ENCODE assay signal across 9 cellular contexts in the genomic region with DNA sequence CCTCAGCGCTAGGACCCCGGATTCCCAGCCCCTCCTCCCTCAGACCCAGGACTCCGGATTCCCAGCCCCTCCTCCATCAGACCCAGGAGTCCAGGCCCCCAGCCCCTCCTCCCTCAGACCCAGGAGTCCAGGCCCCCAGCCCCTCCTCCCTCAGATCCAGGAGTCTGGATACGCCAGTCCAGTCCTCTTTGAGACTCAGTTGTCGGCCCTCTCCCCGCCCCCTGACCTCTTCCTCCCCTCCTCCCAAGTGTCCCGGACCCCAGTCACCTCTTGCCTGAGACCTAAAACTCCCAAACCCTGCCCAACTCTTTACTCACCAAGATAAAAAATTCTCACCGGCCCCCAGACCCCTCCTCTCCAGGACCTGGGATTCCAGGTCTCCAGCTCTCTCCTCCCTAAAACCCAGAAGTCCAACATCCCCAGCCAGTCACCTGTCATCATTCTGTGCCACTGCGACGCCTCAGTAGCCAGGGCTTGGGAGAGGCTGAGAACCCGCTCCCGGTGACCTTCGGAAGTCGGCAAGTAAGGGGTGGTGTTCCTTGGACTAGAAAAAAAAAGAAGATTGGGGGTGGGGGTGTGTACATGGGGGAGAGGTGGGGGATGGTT. TPM values are rescaled to one million over a fixed set of nuclear protein-coding genes. Genes with fewer than 3 reads are reported as not detected.
DNase-seq lines count a peak whose midpoint lies in the region; ATAC-seq, FAIRE-seq and TF ChIP-seq lines count a peak whose summit lies in the region.
"Had no signal": no experiment of that assay in that cellular context is flagged by ENCODE, and none has a peak within 500 bp of the region (broad histone marks: within the 10 kb centered on the region; RNA-seq: fewer than 3 reads in every experiment).

No MANE protein-coding gene starts in this region.

- H3K4me3 Mint-ChIP-seq in CD4-positive, alpha-beta T cell = peak overlapping the region; percentile 45
- peak overlapping the region; percentile 88 for H3K4me3 Mint-ChIP-seq in neural progenitor cell

- H3K4me2 ChIP-seq in KMS-11 (peak overlapping the region; percentile 98; the same call in 1 of the 2 replicates), neural progenitor cell (peak overlapping the region; percentile 87)

- no peak for DNase-seq in CD4-positive, alpha-beta T cell
- DNase-seq in ecto neural progenitor cell (ENCODE audit: low spot score) (peak; percentile 70), neural progenitor cell (ENCODE audit: low spot score) (peak; percentile 69), frontal cortex (ENCODE audit: low spot score in 2 of 2) (no peak), SIG-M5 treated with dmso at 0.1 percent for 504 hours (lab: John Stamatoyannopoulos, UW; ENCODE audit: unreplicated experiment) (no peak), HK-2 (ENCODE audit: unreplicated experiment) (no peak)
- no peak for DNase-seq in activated CD4-positive, CD25-positive, alpha-beta regulatory T cell (lab: John Stamatoyannopoulos, UW)

- H3K4me1 ChIP-seq in KMS-11 (ENCODE audit: low read depth, poor library complexity, severe bottlenecking) = peaks cover 14% of the 10 kb centered on the region
- no peaks in the 10 kb centered on the region for H3K4me1 ChIP-seq in neural progenitor cell

- H3K79me2 ChIP-seq in KMS-11 (ENCODE audit: insufficient read depth, low read depth) = no peaks in the 10 kb centered on the region
- H3K79me2 ChIP-seq in neural progenitor cell (ENCODE audit: low read depth) = no peaks in the 10 kb centered on the region

- intact Hi-C loops in CD4-positive, alpha-beta T cell (cut with DNase I, micrococcal nuclease) = loop anchor here in 1 of 2 experiments (5.0 kb wide), 1 partner anchor 190 kb away; a partner anchor contains a TSS

- H3K27ac Mint-ChIP-seq in CD4-positive, alpha-beta T cell = no peak overlapping the region
- no peak overlapping the region for H3K27ac Mint-ChIP-seq in neural progenitor cell

- no peaks in the 10 kb centered on the region for H3K36me3 Mint-ChIP-seq in CD4-positive, alpha-beta T cell (ENCODE audit: low read depth)
- peaks cover 9% of the 10 kb centered on the region for H3K36me3 Mint-ChIP-seq in neural progenitor cell

- peaks cover 13% of the 10 kb centered on the region for H3K27me3 Mint-ChIP-seq in CD4-positive, alpha-beta T cell
- H3K27me3 Mint-ChIP-seq in neural progenitor cell (ENCODE audit: insufficient read depth, low read depth) = peaks cover 2% of the 10 kb centered on the region

- no peak for FAIRE-seq in frontal cortex (lab: Jason Lieb, UNC)

- POLR2A ChIA-PET in CD4-positive, alpha-beta T cell (lab: Charles Lee) = interaction anchor here (0.7 to 2.2 kb wide), 5 partner anchors 21 to 193 kb away, joined by 3 to 17 read pairs (median 5); a partner anchor contains a TSS

- no peak for TF ChIP-seq CTCF in CD4-positive, alpha-beta T cell (IDR thresholded peaks at IDR 0.05)
- no peak for TF ChIP-seq CTCF in KMS-11 (conservative IDR thresholded peaks at IDR 0.05; ENCODE audit: low read depth, low read length)
- no peak for TF ChIP-seq CTCF in neural progenitor cell (IDR thresholded peaks at IDR 0.05)

- peaks cover 27% of the 10 kb centered on the region for H3F3A ChIP-seq in neural progenitor cell (ENCODE audit: low read depth)

- no peaks in the 10 kb centered on the region for H3K27me3 ChIP-seq in CD4-positive, alpha-beta T cell (ENCODE audit: control insufficient read depth, insufficient read depth, low read length)
- H3K27me3 ChIP-seq in KMS-11 (ENCODE audit: insufficient read depth, low read depth) (no peaks in the 10 kb centered on the region; the same call in 1 of the 2 replicates), neural progenitor cell (no peaks in the 10 kb centered on the region)

- H3K9ac ChIP-seq in KMS-11 = no peak overlapping the region
- no peak overlapping the region for H3K9ac ChIP-seq in neural progenitor cell

- CTCF ChIA-PET in CD4-positive, alpha-beta T cell (lab: Charles Lee) = interaction anchor here (0.8 to 2.8 kb wide), 5 partner anchors 42 to 156 kb away, joined by 3 to 13 read pairs (median 6); a partner anchor contains a TSS

- peak overlapping the region; percentile 100 for H2AFZ ChIP-seq in KMS-11 (ENCODE audit: low read depth)
- H2AFZ ChIP-seq in neural progenitor cell (replicated peaks) = no peak overlapping the region

- no peaks in the 10 kb centered on the region for H4K20me1 ChIP-seq in KMS-11 (ENCODE audit: insufficient read depth)
- no peaks in the 10 kb centered on the region for H4K20me1 ChIP-seq in neural progenitor cell (ENCODE audit: low read depth)

- no peak for ATAC-seq in CD4-positive, alpha-beta T cell (ENCODE audit: poor library complexity)

- H3K9me3 ChIP-seq in CD4-positive, alpha-beta T cell (ENCODE audit: control insufficient read depth, low read length) = no peaks in the 10 kb centered on the region
- H3K9me3 ChIP-seq in neural progenitor cell (ENCODE audit: low read depth) = no peaks in the 10 kb centered on the region

- no peak overlapping the region for H3K27ac ChIP-seq in CD4-positive, alpha-beta T cell (ENCODE audit: low read depth, low read length)
- H3K27ac ChIP-seq in KMS-11 (no peak overlapping the region), neural progenitor cell (peak overlapping the region; percentile 75)

- no peaks in the 10 kb centered on the region for H3K9me3 Mint-ChIP-seq in CD4-positive, alpha-beta T cell
- no peaks in the 10 kb centered on the region for H3K9me3 Mint-ChIP-seq in neural progenitor cell

- peaks cover 22% of the 10 kb centered on the region for H3K4me1 Mint-ChIP-seq in CD4-positive, alpha-beta T cell (ENCODE audit: low read depth)
- H3K4me1 Mint-ChIP-seq in neural progenitor cell = peaks cover 30% of the 10 kb centered on the region

- H3K4me3 ChIP-seq in KMS-11 (IDR thresholded peaks at IDR 0.05; ENCODE audit: insufficient read depth, low read depth, low read length) = no peak overlapping the region
- H3K4me3 ChIP-seq in neural progenitor cell = peak overlapping the region; percentile 53

- no peaks in the 10 kb centered on the region for H3K36me3 ChIP-seq in KMS-11 (ENCODE audit: insufficient read depth)
- H3K36me3 ChIP-seq in neural progenitor cell = no peaks in the 10 kb centered on the region

RNA-seq across cellular contexts. Expression of a gene that starts 1.4 kb away (rescaled TPM):
- total RNA-seq in CD4-positive, alpha-beta T cell = 1 to 10 TPM in 1 of 2 experiments, under 1 TPM in 1; 0.93 to 1.3 TPM
- 11.2 and 27.6 TPM in 2 replicates for total RNA-seq in neural progenitor cell (ENCODE audit: low replicate concordance)
- 1.2 TPM for total RNA-seq in frontal cortex
- total RNA-seq: HT1080 had no signal

RNA-seq across cellular contexts. Expression of a gene that starts 26.9 kb away (rescaled TPM):
- total RNA-seq in CD4-positive, alpha-beta T cell = 10 to 100 TPM; 10.5 to 11.0 TPM
- total RNA-seq in neural progenitor cell (ENCODE audit: low replicate concordance) (33.5 and 63.2 TPM in 2 replicates), frontal cortex (11.4 TPM)

RNA-seq across cellular contexts. Expression of a gene that starts 30.7 kb away (rescaled TPM):
- 1 to 10 TPM; 1.4 to 2.7 TPM for total RNA-seq in CD4-positive, alpha-beta T cell
- total RNA-seq in neural progenitor cell (ENCODE audit: low replicate concordance) (6.2 and 6.3 TPM in 2 replicates), frontal cortex (1.6 TPM)

RNA-seq across cellular contexts. Expression of a gene that starts 34.5 kb away (rescaled TPM):
- total RNA-seq in CD4-positive, alpha-beta T cell = 100 to 1,000 TPM; 569 to 584 TPM
- total RNA-seq in neural progenitor cell (ENCODE audit: low replicate concordance) = 10.6 and 19.1 TPM in 2 replicates
- total RNA-seq in frontal cortex = 23.6 TPM

Comparison
In these comparisons a context has a peak if more than half of its experiments do, and no peak if none do; other contexts are left out.
1. DNase-seq: peak in ecto neural progenitor cell (single experiment) and neural progenitor cell (single experiment); none in CD4-positive, alpha-beta T cell (0 of 10), frontal cortex (0 of 2), activated CD4-positive, CD25-positive, alpha-beta regulatory T cell (0 of 4), SIG-M5 treated with dmso at 0.1 percent for 504 hours (single experiment) and HK-2 (single experiment).